In the genomic region with DNA sequence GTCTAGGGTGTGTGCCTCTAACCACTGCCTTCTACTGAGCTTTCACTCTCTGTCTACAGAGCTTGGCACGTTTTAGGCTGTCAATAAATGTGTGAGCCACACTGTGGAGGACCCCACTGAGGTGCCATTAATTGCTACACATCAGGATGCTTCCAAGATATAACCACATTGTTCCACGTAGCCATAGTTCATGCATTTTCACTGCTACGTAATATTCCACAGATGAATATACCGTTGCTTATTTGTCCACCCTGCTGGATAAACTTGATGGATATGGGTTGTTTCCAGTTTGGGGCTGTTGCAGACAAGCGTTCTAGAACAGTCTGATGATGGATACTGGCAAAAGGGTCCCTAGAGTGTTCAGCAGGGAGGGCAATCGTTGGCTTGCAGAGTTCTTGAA, we compare ENCODE assay signal across 13 cellular contexts. TPM values are rescaled to one million over a fixed set of nuclear protein-coding genes. Genes with fewer than 3 reads are reported as not detected.
DNase-seq lines count a peak whose midpoint lies in the region; ATAC-seq and TF ChIP-seq lines count a peak whose summit lies in the region.
"Had no signal": no experiment of that assay in that cellular context is flagged by ENCODE, and none has a peak within 500 bp of the region (broad histone marks: within the 10 kb centered on the region; RNA-seq: fewer than 3 reads in every experiment).

No MANE protein-coding gene starts in this region.

- H3K27me3 Mint-ChIP-seq in T-helper 17 cell (no peaks in the 10 kb centered on the region), neural crest cell (ENCODE audit: low read depth) (no peaks in the 10 kb centered on the region)
- H3K27me3 Mint-ChIP-seq: CD4-positive, alpha-beta T cell had no signal

- no peak for TF ChIP-seq CTCF in neural crest cell (conservative IDR thresholded peaks at IDR 0.05)

- DNase-seq in T-helper 17 cell, result no peak
- DNase-seq in caudate nucleus (lab: John Stamatoyannopoulos, UW), result no peak
- no peak for DNase-seq in neural crest cell (ENCODE audit: low read depth, low spot score)
- no peak for DNase-seq in globus pallidus (ENCODE audit: low spot score)
- DNase-seq: ACHN; CD4-positive, alpha-beta T cell; DMS79; GOT3 had no signal

- H3K4me3 Mint-ChIP-seq in T-helper 17 cell (no peak overlapping the region), neural crest cell (no peak overlapping the region)
- H3K4me3 Mint-ChIP-seq: CD4-positive, alpha-beta T cell; H9 had no signal

- peaks cover 13% of the 10 kb centered on the region for H3K36me3 Mint-ChIP-seq in T-helper 17 cell (ENCODE audit: low read depth)
- peaks cover 11% of the 10 kb centered on the region for H3K36me3 Mint-ChIP-seq in neural crest cell (ENCODE audit: low read depth)

- peaks cover 5% of the 10 kb centered on the region for H3K4me1 Mint-ChIP-seq in T-helper 17 cell
- peaks cover 6% of the 10 kb centered on the region for H3K4me1 Mint-ChIP-seq in neural crest cell

- peak overlapping the region; percentile 31 for H3K27ac ChIP-seq in caudate nucleus (ENCODE audit: low read depth, low read length)
- H3K27ac ChIP-seq in temporal lobe (ENCODE audit: low read depth, low read length), result peak overlapping the region; percentile 22
- H3K27ac ChIP-seq: BLaER1 treated with 17β-estradiol and CSF1 and Interleukin-3, amounts not matched to agents 10 nM and 100 nM had no signal

- no peaks in the 10 kb centered on the region for H3K9me3 ChIP-seq in T-helper 17 cell (ENCODE audit: control insufficient read depth, low read length, poor library complexity, severe bottlenecking)
- H3K9me3 ChIP-seq: BLaER1 treated with 17β-estradiol and CSF1 and Interleukin-3, amounts not matched to agents 10 nM and 100 nM had no signal

- H3K9me3 Mint-ChIP-seq in neural crest cell, result no peaks in the 10 kb centered on the region
- H3K9me3 Mint-ChIP-seq: CD4-positive, alpha-beta T cell; H9 had no signal

- ATAC-seq in T-helper 17 cell (no peak), GM18867 (IDR thresholded peaks at IDR 0.05; ENCODE audit: unreplicated experiment) (no peak), GM18861 (IDR thresholded peaks at IDR 0.05; ENCODE audit: unreplicated experiment) (no peak)

- H3K27ac Mint-ChIP-seq in T-helper 17 cell, result peak overlapping the region; percentile 22
- peak overlapping the region; percentile 68 for H3K27ac Mint-ChIP-seq in neural crest cell (ENCODE audit: unreplicated experiment)
- H3K27ac Mint-ChIP-seq: CD4-positive, alpha-beta T cell had no signal

RNA-seq across cellular contexts. Expression of a gene that starts 11.3 kb away (rescaled TPM):
- total RNA-seq in T-helper 17 cell (1 to 10 TPM; 5.7 to 7.5 TPM), neural crest cell (21.4 and 26.8 TPM in 2 replicates), temporal lobe (31.2 TPM)

RNA-seq across cellular contexts. Expression of a gene that starts 14.9 kb away (rescaled TPM):
- total RNA-seq in T-helper 17 cell, result 10 to 100 TPM; 25.1 to 35.6 TPM
- 41.1 and 45.1 TPM in 2 replicates for total RNA-seq in neural crest cell
- total RNA-seq in temporal lobe, result 28.8 TPM

RNA-seq across cellular contexts. Expression of a gene that starts 15.2 kb away (rescaled TPM):
- 1 to 10 TPM; 6.5 to 8.3 TPM for total RNA-seq in T-helper 17 cell
- 12.8 and 13.9 TPM in 2 replicates for total RNA-seq in neural crest cell
- 7.4 TPM for total RNA-seq in temporal lobe

RNA-seq across cellular contexts. Expression of a gene that starts 48.5 kb away (rescaled TPM):
- total RNA-seq in T-helper 17 cell (1 to 10 TPM; 6.7 to 7.8 TPM), neural crest cell (22.7 and 25.1 TPM in 2 replicates), temporal lobe (0.74 TPM)

RNA-seq across cellular contexts. Expression of a gene that starts 49.2 kb away (rescaled TPM):
- 10 to 100 TPM; 67.3 to 81.8 TPM for total RNA-seq in T-helper 17 cell
- total RNA-seq in neural crest cell, result 213 and 214 TPM in 2 replicates
- total RNA-seq in temporal lobe, result 11.3 TPM
